ENCODE assay signal across 11 cellular contexts in genomic region chr7:131236318-131236672, GRCh38.
DNase-seq lines count a peak whose midpoint lies in the region; ATAC-seq, FAIRE-seq and TF ChIP-seq lines count a peak whose summit lies in the region.
"Had no signal": no experiment of that assay in that cellular context is flagged by ENCODE, and none has a peak within 500 bp of the region (broad histone marks: within the 10 kb centered on the region; RNA-seq: fewer than 3 reads in every experiment).

No MANE protein-coding gene starts in this region.

- no peak for ATAC-seq in DND-41 (ENCODE audit: insufficient read depth, low read depth)

- H3K4me1 ChIP-seq in DND-41 (ENCODE audit: insufficient read depth, low read length) (peaks cover 34% of the 10 kb centered on the region), keratinocyte (ENCODE audit: control insufficient read depth, extremely low read depth, insufficient read depth, low read length) (peaks cover 22% of the 10 kb centered on the region)

- intact Hi-C loops in activated T-helper 1 cell treated with anti-CD3 and anti-CD28 coated beads, Interleukin-12 subunit alpha, Interleukin-12 subunit beta, Interleukin-2, Interleukin-4 antibody, amounts not matched to agents 30 ng/mL and 10 ng/mL and 1 ng/mL, durations not matched to agents 14 hours and 24 hours and 36 hours (cut with micrococcal nuclease), result loop anchor here (5.0 kb wide), 2 partner anchors 266 to 959 kb away; no protein-coding TSS in a partner anchor

- H3K9me1 ChIP-seq in keratinocyte (ENCODE audit: control insufficient read depth, extremely low read depth, insufficient read depth, low read length), result no peaks in the 10 kb centered on the region

- DNase-seq in AG04450 (ENCODE audit: low read depth, low spot score), result no peak
- DNase-seq in DND-41, result no peak
- no peak for DNase-seq in activated T-helper 1 cell treated with anti-CD3 and anti-CD28 coated beads, Interleukin-12 subunit alpha, Interleukin-12 subunit beta, Interleukin-2, Interleukin-4 antibody, amounts not matched to agents 30 ng/mL and 10 ng/mL and 1 ng/mL, durations not matched to agents 14 hours and 24 hours and 36 hours (ENCODE audit: low spot score)
- no peak for DNase-seq in keratinocyte (ENCODE audit: low read depth, low spot score)
- DNase-seq in nephron progenitor cell, result no peak
- no peak for DNase-seq in NCI-H226
- DNase-seq in GM13977 (ENCODE audit: low spot score), result no peak
- no peak for DNase-seq in ACHN
- DNase-seq: retina had no signal

- H3K9me3 Mint-ChIP-seq in activated T-helper 1 cell treated with anti-CD3 and anti-CD28 coated beads, Interleukin-12 subunit alpha, Interleukin-12 subunit beta, Interleukin-2, Interleukin-4 antibody, amounts not matched to agents 30 ng/mL and 10 ng/mL and 1 ng/mL, durations not matched to agents 14 hours and 24 hours and 36 hours, result no peaks in the 10 kb centered on the region
- H3K9me3 Mint-ChIP-seq in nephron progenitor cell, result no peaks in the 10 kb centered on the region

- no peaks in the 10 kb centered on the region for H3K79me2 ChIP-seq in DND-41 (ENCODE audit: insufficient read depth, low read length)
- H3K79me2 ChIP-seq in keratinocyte (ENCODE audit: control insufficient read depth, insufficient read depth, low read length), result no peaks in the 10 kb centered on the region

- no peak overlapping the region for H3K4me3 ChIP-seq in AG04450 (ENCODE audit: low read depth, low read length)
- no peak overlapping the region for H3K4me3 ChIP-seq in DND-41 (ENCODE audit: low read depth in 1 of 2, low read length in 2 of 2)
- H3K4me3 ChIP-seq in keratinocyte (ENCODE audit: control insufficient read depth in 2 of 3, extremely low read depth in 1 of 3, insufficient read depth in 2 of 3, low read depth in 1 of 3, low read length in 3 of 3), result no peak overlapping the region
- H3K4me3 ChIP-seq: heart left ventricle had no signal

- H3K9me3 ChIP-seq in AG04450 (ENCODE audit: control insufficient read depth, insufficient read depth, low read length) (no peaks in the 10 kb centered on the region), DND-41 (ENCODE audit: insufficient read depth, low read length, severe bottlenecking) (no peaks in the 10 kb centered on the region), keratinocyte (ENCODE audit: control insufficient read depth, low read depth, low read length) (no peaks in the 10 kb centered on the region)
- H3K9me3 ChIP-seq: heart left ventricle had no signal

- dilution Hi-C loops in keratinocyte (cut with MboI; ENCODE audit: extremely low pct_ligation_motif_present, low sequenced_read_pairs), result no loop called here

- H3K27me3 Mint-ChIP-seq in activated T-helper 1 cell treated with anti-CD3 and anti-CD28 coated beads, Interleukin-12 subunit alpha, Interleukin-12 subunit beta, Interleukin-2, Interleukin-4 antibody, amounts not matched to agents 30 ng/mL and 10 ng/mL and 1 ng/mL, durations not matched to agents 14 hours and 24 hours and 36 hours (ENCODE audit: insufficient read depth), result no peaks in the 10 kb centered on the region
- peaks cover 5% of the 10 kb centered on the region for H3K27me3 Mint-ChIP-seq in nephron progenitor cell (ENCODE audit: low read depth, poor library complexity)

- POLR2A ChIA-PET in AG04450 (lab: Yijun Ruan, JAX), result interaction anchor here (0.8 to 1.1 kb wide), 3 partner anchors 10 to 129 kb away, joined by 3 to 5 read pairs (median 4); no protein-coding TSS in a partner anchor

- H3K9ac ChIP-seq in DND-41 (ENCODE audit: low read depth, low read length) (0 out of 2 replicates have a peak overlapping the region, but pooled peaks have one; percentile 19), keratinocyte (ENCODE audit: control insufficient read depth, extremely low read depth, insufficient read depth, low read length) (no peak overlapping the region)

- H3K36me3 Mint-ChIP-seq in activated T-helper 1 cell treated with anti-CD3 and anti-CD28 coated beads, Interleukin-12 subunit alpha, Interleukin-12 subunit beta, Interleukin-2, Interleukin-4 antibody, amounts not matched to agents 30 ng/mL and 10 ng/mL and 1 ng/mL, durations not matched to agents 14 hours and 24 hours and 36 hours (ENCODE audit: low read depth), result peaks cover 3% of the 10 kb centered on the region
- no peaks in the 10 kb centered on the region for H3K36me3 Mint-ChIP-seq in nephron progenitor cell (ENCODE audit: low read depth)

- in situ Hi-C loops in GM13977 (cut with MboI; ENCODE audit: low pct_unique_long_range_greater_than_20kb, low sequenced_read_pairs, unreplicated experiment) (no loop called here), ACHN (cut with HindIII; ENCODE audit: low pct_ligation_motif_present, low pct_unique_long_range_greater_than_20kb, low sequenced_read_pairs) (no loop called here)

- no peak for FAIRE-seq in keratinocyte (lab: Jason Lieb, UNC)

- H2AFZ ChIP-seq in DND-41 (ENCODE audit: low read depth, low read length), result 0 out of 2 replicates have a peak overlapping the region, but pooled peaks have one; percentile 51
- H2AFZ ChIP-seq in keratinocyte (ENCODE audit: control insufficient read depth, low read length), result peak overlapping the region; percentile 44

- no peaks in the 10 kb centered on the region for H3K36me3 ChIP-seq in DND-41 (ENCODE audit: insufficient read depth, low read length)
- no peaks in the 10 kb centered on the region for H3K36me3 ChIP-seq in keratinocyte (ENCODE audit: control insufficient read depth in 2 of 2, extremely low read depth in 1 of 2, insufficient read depth in 2 of 2, low read length in 2 of 2)
- H3K36me3 ChIP-seq: heart left ventricle had no signal

- peak overlapping the region; percentile 94 for H3K27ac Mint-ChIP-seq in activated T-helper 1 cell treated with anti-CD3 and anti-CD28 coated beads, Interleukin-12 subunit alpha, Interleukin-12 subunit beta, Interleukin-2, Interleukin-4 antibody, amounts not matched to agents 30 ng/mL and 10 ng/mL and 1 ng/mL, durations not matched to agents 14 hours and 24 hours and 36 hours
- no peak overlapping the region for H3K27ac Mint-ChIP-seq in nephron progenitor cell

- H3K4me2 ChIP-seq in DND-41 (ENCODE audit: insufficient read depth, low read length), result no peak overlapping the region; the same call in 1 of the 2 replicates
- peak overlapping the region; percentile 45 for H3K4me2 ChIP-seq in keratinocyte (ENCODE audit: control insufficient read depth, extremely low read depth, insufficient read depth, low read depth, low read length)

- TF ChIP-seq CTCF in AG04450 (IDR thresholded peaks at IDR 0.05; ENCODE audit: low read depth, low read length) (no peak), DND-41 (IDR thresholded peaks at IDR 0.05; ENCODE audit: borderline replicate concordance, extremely low read depth, low read length, poor library complexity, severe bottlenecking) (no peak), keratinocyte (optimal IDR thresholded peaks at IDR 0.05 in 1 of 3, IDR thresholded peaks at IDR 0.05 in 1 of 3, conservative IDR thresholded peaks at IDR 0.05 in 1 of 3; ENCODE audit: extremely low read depth in 1 of 3, insufficient read depth in 2 of 3, low read length in 3 of 3) (no peak), nephron progenitor cell (IDR thresholded peaks at IDR 0.05) (no peak), GM13977 (IDR thresholded peaks at IDR 0.05; ENCODE audit: extremely low read depth, insufficient read depth, missing control alignments) (no peak)

- H3K27ac ChIP-seq in AG04450 (ENCODE audit: low read depth, low read length), result peak overlapping the region; percentile 94
- peak overlapping the region; percentile 36 for H3K27ac ChIP-seq in DND-41 (ENCODE audit: low read length)
- peak overlapping the region; percentile 77 for H3K27ac ChIP-seq in keratinocyte (ENCODE audit: control insufficient read depth, insufficient read depth, low read length)
- H3K27ac ChIP-seq: C4-2B had no signal

- H3K4me3 Mint-ChIP-seq in activated T-helper 1 cell treated with anti-CD3 and anti-CD28 coated beads, Interleukin-12 subunit alpha, Interleukin-12 subunit beta, Interleukin-2, Interleukin-4 antibody, amounts not matched to agents 30 ng/mL and 10 ng/mL and 1 ng/mL, durations not matched to agents 14 hours and 24 hours and 36 hours, result no peak overlapping the region
- H3K4me3 Mint-ChIP-seq in nephron progenitor cell, result no peak overlapping the region

- H3K27me3 ChIP-seq in AG04450 (ENCODE audit: control insufficient read depth, insufficient read depth, low read length) (no peaks in the 10 kb centered on the region), DND-41 (ENCODE audit: insufficient read depth, low read length, poor library complexity) (no peaks in the 10 kb centered on the region), keratinocyte (ENCODE audit: control insufficient read depth, extremely low read depth, insufficient read depth, low read length) (no peaks in the 10 kb centered on the region)
- H3K27me3 ChIP-seq: heart left ventricle had no signal

- H4K20me1 ChIP-seq in DND-41 (ENCODE audit: insufficient read depth, low read length), result no peaks in the 10 kb centered on the region
- H4K20me1 ChIP-seq in keratinocyte (ENCODE audit: control insufficient read depth, extremely low read depth, insufficient read depth, low read length), result no peaks in the 10 kb centered on the region

- H3K4me1 Mint-ChIP-seq in activated T-helper 1 cell treated with anti-CD3 and anti-CD28 coated beads, Interleukin-12 subunit alpha, Interleukin-12 subunit beta, Interleukin-2, Interleukin-4 antibody, amounts not matched to agents 30 ng/mL and 10 ng/mL and 1 ng/mL, durations not matched to agents 14 hours and 24 hours and 36 hours (ENCODE audit: low read depth), result peaks cover 58% of the 10 kb centered on the region
- no peaks in the 10 kb centered on the region for H3K4me1 Mint-ChIP-seq in nephron progenitor cell

- CTCF ChIA-PET in AG04450 (lab: Charles Lee), result interaction anchor here (0.6 kb wide), 1 partner anchor 845 kb away, joined by 3 read pairs; no protein-coding TSS in a partner anchor

Comparison
In these comparisons a context has a peak if more than half of its experiments do, and no peak if none do; other contexts are left out.
1. H3K27ac ChIP-seq: peak in every context shown above with its lines; median percentile 94 in AG04450; 77 in keratinocyte; 36 in DND-41.